ENCODE assay signal across 17 cellular contexts in the genomic region with DNA sequence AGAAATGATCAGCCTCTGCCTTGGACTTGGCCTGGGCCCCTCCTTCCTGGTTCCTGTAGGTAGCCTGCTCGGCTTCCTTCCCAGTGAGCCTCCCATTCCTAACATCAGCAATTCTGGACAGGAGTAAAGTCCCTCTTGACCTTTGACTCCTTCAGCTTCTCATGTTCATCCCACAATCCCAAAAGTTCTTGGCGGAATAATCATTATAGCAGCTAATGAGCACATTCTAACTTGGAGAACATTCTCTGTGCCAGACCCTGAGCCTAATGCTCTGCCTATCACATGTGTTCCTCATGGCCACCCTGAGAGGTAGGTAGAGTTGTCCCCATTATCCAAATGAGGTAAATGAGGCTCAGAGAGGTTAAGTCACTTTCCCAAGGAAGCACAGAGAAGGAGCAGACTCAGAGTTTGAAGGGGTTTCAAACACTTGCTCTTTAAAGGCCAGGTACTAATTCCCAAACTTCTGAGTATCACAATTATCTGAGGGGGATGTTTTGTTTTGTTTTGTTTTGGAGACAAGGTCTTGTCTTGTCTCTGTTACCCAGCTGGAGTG. TPM values are rescaled to one million over a fixed set of nuclear protein-coding genes. Genes with fewer than 3 reads are reported as not detected.
DNase-seq lines count a peak whose midpoint lies in the region; ATAC-seq and TF ChIP-seq lines count a peak whose summit lies in the region.
"Had no signal": no experiment of that assay in that cellular context is flagged by ENCODE, and none has a peak within 500 bp of the region (broad histone marks: within the 10 kb centered on the region; RNA-seq: fewer than 3 reads in every experiment).

No MANE protein-coding gene starts in this region.

- no peaks in the 10 kb centered on the region for H3K36me3 ChIP-seq in neural progenitor cell

- DNase-seq in GM13976 (ENCODE audit: low spot score): peak; percentile 20
- no peak for DNase-seq in RWPE1 (ENCODE audit: low spot score)
- peak; percentile 77 for DNase-seq in left lobe of liver (ENCODE audit: low spot score)
- DNase-seq in neural progenitor cell (ENCODE audit: low spot score): no peak
- DNase-seq in central memory CD4-positive, alpha-beta T cell: no peak
- no peak for DNase-seq in GM13977 (ENCODE audit: low spot score)
- DNase-seq: CD8-positive, alpha-beta T cell; DMS79 treated with DMSO at 0.1 percent for 48 hours; GOT3; NCI-H1048; NCI-H1436 treated with DMSO at 0.1 percent for 48 hours; NCI-H2029 treated with DMSO at 0.1 percent for 48 hours; NCI-H510A; NCI-H774 had no signal

- in situ Hi-C loops in GM13976 (cut with MboI; ENCODE audit: low sequenced_read_pairs, unreplicated experiment): no loop called here
- in situ Hi-C loops in GM13977 (cut with MboI; ENCODE audit: low pct_unique_long_range_greater_than_20kb, low sequenced_read_pairs, unreplicated experiment): no loop called here

- H3K4me2 ChIP-seq in neural progenitor cell: no peak overlapping the region

- H3F3A ChIP-seq in neural progenitor cell (ENCODE audit: low read depth): no peaks in the 10 kb centered on the region

- peak overlapping the region; percentile 71 for H3K27ac ChIP-seq in RWPE1
- no peak overlapping the region for H3K27ac ChIP-seq in neural progenitor cell
- H3K27ac ChIP-seq: SK-N-MC had no signal

- H3K27ac Mint-ChIP-seq in neural progenitor cell: peak overlapping the region; percentile 33
- H3K27ac Mint-ChIP-seq: CD8-positive, alpha-beta T cell had no signal

- POLR2A ChIA-PET in RWPE1 (lab: Yijun Ruan, JAX; ENCODE audit: low non-redundant PET): no interaction called here

- no peaks in the 10 kb centered on the region for H3K9me3 Mint-ChIP-seq in neural progenitor cell
- H3K9me3 Mint-ChIP-seq: CD8-positive, alpha-beta T cell had no signal

- no peaks in the 10 kb centered on the region for H3K36me3 Mint-ChIP-seq in neural progenitor cell

- no peaks in the 10 kb centered on the region for H3K9me3 ChIP-seq in neural progenitor cell (ENCODE audit: low read depth)

- H3K27me3 Mint-ChIP-seq in neural progenitor cell (ENCODE audit: insufficient read depth, low read depth): peaks cover 3% of the 10 kb centered on the region

- TF ChIP-seq CTCF in GM13976 (IDR thresholded peaks at IDR 0.05; ENCODE audit: borderline replicate concordance, control extremely low read depth, extremely low read depth, insufficient read depth, missing control alignments) (no peak), RWPE1 (conservative IDR thresholded peaks at IDR 0.05; ENCODE audit: low read depth) (no peak), neural progenitor cell (IDR thresholded peaks at IDR 0.05) (no peak), GM13977 (IDR thresholded peaks at IDR 0.05; ENCODE audit: extremely low read depth, insufficient read depth, missing control alignments) (no peak)

- no peaks in the 10 kb centered on the region for H3K4me1 ChIP-seq in neural progenitor cell

- CTCF ChIA-PET in RWPE1 (lab: Yijun Ruan, JAX): interaction anchor here (0.6 to 4.8 kb wide), 3 partner anchors 13 to 44 kb away, joined by 3 to 48 read pairs (median 4); no protein-coding TSS in a partner anchor

- H3K4me1 Mint-ChIP-seq in neural progenitor cell: peaks cover 7% of the 10 kb centered on the region

- no peaks in the 10 kb centered on the region for H3K27me3 ChIP-seq in neural progenitor cell

- H3K9ac ChIP-seq in neural progenitor cell: no peak overlapping the region

- H3K4me3 Mint-ChIP-seq in neural progenitor cell: no peak overlapping the region
- H3K4me3 Mint-ChIP-seq: CD8-positive, alpha-beta T cell had no signal

- peak; percentile 75 for ATAC-seq in left lobe of liver
- no peak for ATAC-seq in GM18858 (IDR thresholded peaks at IDR 0.05; ENCODE audit: unreplicated experiment)
- no peak for ATAC-seq in HG03460 (IDR thresholded peaks at IDR 0.05; ENCODE audit: unreplicated experiment)
- ATAC-seq: CD8-positive, alpha-beta T cell had no signal

- H3K4me3 ChIP-seq in neural progenitor cell: no peak overlapping the region
- H3K4me3 ChIP-seq: SK-N-MC had no signal

- H4K20me1 ChIP-seq in neural progenitor cell (ENCODE audit: low read depth): no peaks in the 10 kb centered on the region

- H2AFZ ChIP-seq in neural progenitor cell (replicated peaks): no peak overlapping the region

- H3K79me2 ChIP-seq in neural progenitor cell (ENCODE audit: low read depth): no peaks in the 10 kb centered on the region

RNA-seq across cellular contexts. Expression of gene SWI5, which starts 21.2 kb away (rescaled TPM):
- total RNA-seq in left lobe of liver (17.8 TPM), neural progenitor cell (ENCODE audit: low replicate concordance) (15.0 and 21.5 TPM in 2 replicates)

RNA-seq across cellular contexts. Expression of gene GOLGA2, which starts 21.5 kb away (rescaled TPM):
- 34.8 TPM for total RNA-seq in left lobe of liver
- 25.2 and 37.5 TPM in 2 replicates for total RNA-seq in neural progenitor cell (ENCODE audit: low replicate concordance)

RNA-seq across cellular contexts. Expression of gene TRUB2, which starts 24.9 kb away (rescaled TPM):
- total RNA-seq in left lobe of liver (28.7 TPM), neural progenitor cell (ENCODE audit: low replicate concordance) (8.3 and 9.2 TPM in 2 replicates)

RNA-seq across cellular contexts. Expression of gene COQ4, which starts 25.3 kb away (rescaled TPM):
- 34.2 TPM for total RNA-seq in left lobe of liver
- total RNA-seq in neural progenitor cell (ENCODE audit: low replicate concordance): 16.8 and 39.0 TPM in 2 replicates

RNA-seq across cellular contexts. Expression of gene SLC27A4, which starts 43.0 kb away (rescaled TPM):
- total RNA-seq in left lobe of liver: 30.3 TPM
- total RNA-seq in neural progenitor cell (ENCODE audit: low replicate concordance): 4.4 and 8.6 TPM in 2 replicates

Comparison
In these comparisons a context has a peak if more than half of its experiments do, and no peak if none do; other contexts are left out.
1. DNase-seq: peak in GM13976 (single experiment) and left lobe of liver (single experiment); none in RWPE1 (single experiment), neural progenitor cell (single experiment), central memory CD4-positive, alpha-beta T cell (single experiment) and GM13977 (single experiment).